9 cellular contexts compared by ENCODE assay signal in the genomic region with DNA sequence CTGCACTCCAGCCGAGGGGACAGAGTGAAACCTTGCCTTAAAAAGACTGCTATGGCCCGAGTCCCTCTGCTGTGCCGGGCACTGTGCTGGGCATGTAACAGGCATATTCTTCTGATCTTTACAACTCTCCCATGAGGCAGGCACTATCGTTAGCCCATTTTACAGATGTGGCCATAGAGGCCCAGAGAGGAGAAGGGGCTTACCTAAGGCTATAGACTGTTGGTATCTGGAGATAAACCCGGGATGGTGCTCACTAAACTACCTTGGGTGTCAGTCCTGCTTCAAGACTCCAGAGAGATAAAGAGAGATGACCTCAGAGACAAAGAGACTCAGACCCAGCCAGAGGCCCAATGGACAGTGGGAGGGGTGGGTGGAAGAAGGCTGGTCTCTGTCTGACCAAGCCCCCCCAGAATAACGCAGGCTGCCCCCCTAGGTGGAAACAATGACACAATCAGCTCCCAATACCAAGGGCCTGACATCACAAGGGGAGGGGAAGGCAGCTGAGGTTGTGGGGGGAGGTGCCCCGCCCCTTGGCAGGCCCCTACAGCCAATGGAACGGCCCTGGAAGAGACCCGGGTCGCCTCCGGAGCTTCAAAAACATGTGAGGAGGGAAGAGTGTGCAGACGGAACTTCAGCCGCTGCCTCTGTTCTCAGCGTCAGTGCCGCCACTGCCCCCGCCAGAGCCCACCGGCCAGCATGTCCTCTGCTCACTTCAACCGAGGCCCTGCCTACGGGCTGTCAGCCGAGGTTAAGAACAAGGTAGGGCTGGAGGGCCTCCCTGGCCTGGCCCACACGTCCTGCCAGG. TPM values are rescaled to one million over a fixed set of nuclear protein-coding genes. Genes with fewer than 3 reads are reported as not detected.
A peak's percentile ranks its signal among the peaks of the same experiment; 100 is the strongest.
DNase-seq lines count a peak whose midpoint lies in the region; ATAC-seq and TF ChIP-seq lines count a peak whose summit lies in the region.
"Had no signal": no experiment of that assay in that cellular context is flagged by ENCODE, and none has a peak within 500 bp of the region (broad histone marks: within the 10 kb centered on the region; RNA-seq: fewer than 3 reads in every experiment).

TSS of gene CNN1 (plus strand) at position 620 of the 805 bp plus-strand sequence. CDS start at position 697, 77 bp downstream.

- peaks cover 25% of the 10 kb centered on the region for H3K27me3 Mint-ChIP-seq in activated T-cell treated with anti-CD3 and anti-CD28 coated beads, Interleukin-2, amount 50 U/mL, for 4 hours (ENCODE audit: low read depth)

- peaks cover 8% of the 10 kb centered on the region for H3K4me1 Mint-ChIP-seq in activated T-cell treated with anti-CD3 and anti-CD28 coated beads, Interleukin-2, amount 50 U/mL, for 4 hours (ENCODE audit: low read depth)

- H3K9ac ChIP-seq in HUES64 (ENCODE audit: low read depth, low read length) (peak within 1 kb of the TSS; percentile 11; the same call in 1 of the 2 replicates), colonic mucosa (ENCODE audit: low read depth in 2 of 2, low read length in 2 of 2) (peak within 1 kb of the TSS; percentile 59 to 70)

- H3K36me3 ChIP-seq in HUES64 (ENCODE audit: insufficient read depth, low read length) (no peaks in the 10 kb centered on the region), colonic mucosa (no peaks in the 10 kb centered on the region), testis (ENCODE audit: low read depth, missing control alignments) (no peaks in the 10 kb centered on the region)

- H3K4me3 Mint-ChIP-seq in activated T-cell treated with anti-CD3 and anti-CD28 coated beads, Interleukin-2, amount 50 U/mL, for 4 hours, result no peak within 1 kb of the TSS

- H3K27ac ChIP-seq in HUES64 (ENCODE audit: low read depth, low read length) (peak within 1 kb of the TSS; percentile 87; the same call in 1 of the 2 replicates), colonic mucosa (peak within 1 kb of the TSS; percentile 40), testis (peak within 1 kb of the TSS; percentile 81 to 90)

- H3K9me3 ChIP-seq in HUES64 (ENCODE audit: insufficient read depth, low read depth, low read length) (no peaks in the 10 kb centered on the region), colonic mucosa (no peaks in the 10 kb centered on the region), testis (no peaks in the 10 kb centered on the region)

- peak; percentile 57 for TF ChIP-seq POLR2A in testis (IDR thresholded peaks at IDR 0.05)

- DNase-seq in colonic mucosa, result no peak
- DNase-seq in left colon, result peak; percentile 43 to 83
- peak; percentile 71 for DNase-seq in testis
- no peak for DNase-seq in nucleus accumbens (lab: John Stamatoyannopoulos, UW)
- DNase-seq in NCI-H1436 (lab: John Stamatoyannopoulos, UW), result no peak
- no peak for DNase-seq in activated T-cell treated with anti-CD3 and anti-CD28 coated beads, Interleukin-2, amount 50 U/mL, for 4 hours

- H3K4me3 ChIP-seq in HUES64 (ENCODE audit: low read length), result peak within 1 kb of the TSS; percentile 45
- H3K4me3 ChIP-seq in colonic mucosa, result peak within 1 kb of the TSS; percentile 13
- H3K4me3 ChIP-seq in testis, result peak within 1 kb of the TSS; percentile 47 to 58

- no peaks in the 10 kb centered on the region for H3K36me3 Mint-ChIP-seq in activated T-cell treated with anti-CD3 and anti-CD28 coated beads, Interleukin-2, amount 50 U/mL, for 4 hours (ENCODE audit: insufficient read depth)

- H3K9me3 Mint-ChIP-seq in activated T-cell treated with anti-CD3 and anti-CD28 coated beads, Interleukin-2, amount 50 U/mL, for 4 hours, result no peaks in the 10 kb centered on the region

- intact Hi-C loops in colonic mucosa (cut with DNase I) (no loop called here), left colon (cut with DNase I, micrococcal nuclease) (no loop called here), testis (cut with DNase I; ENCODE audit: low total_unique reads) (no loop called here)

- no peak for TF ChIP-seq CTCF in colonic mucosa (IDR thresholded peaks at IDR 0.05)
- TF ChIP-seq CTCF in testis (IDR thresholded peaks at IDR 0.05), result no peak

- 21% methylated on average over 20 of the region's 21 CpGs for WGBS in HUES64
- 10 to 13% methylated on average over 3 to 21 of the region's 21 CpGs for WGBS in testis, 2 donors

- H3K4me1 ChIP-seq in HUES64 (ENCODE audit: insufficient read depth, low read length) (peaks cover 10% of the 10 kb centered on the region), colonic mucosa (no peaks in the 10 kb centered on the region), testis (peaks cover 19% of the 10 kb centered on the region)

- H3K27me3 ChIP-seq in HUES64 (ENCODE audit: insufficient read depth, low read length) (no peaks in the 10 kb centered on the region), colonic mucosa (no peaks in the 10 kb centered on the region), testis (no peaks in the 10 kb centered on the region)

- ATAC-seq in left colon, result peak; percentile 21
- ATAC-seq in activated T-cell treated with anti-CD3 and anti-CD28 coated beads, Interleukin-2, amount 50 U/mL, for 4 hours, result no peak
- no peak for ATAC-seq in HG03108 (IDR thresholded peaks at IDR 0.05; ENCODE audit: unreplicated experiment)

RNA-seq across cellular contexts. Expression of gene CNN1, which starts in this region (rescaled TPM):
- polyA plus RNA-seq in HUES64 (2013, experiment 1 of 2), result 16.7 TPM
- polyA plus RNA-seq in HUES64 (2013, experiment 2 of 2), result 16.4 TPM
- total RNA-seq in colonic mucosa, result 100 to 1,000 TPM in 1 of 2 donors, 10 to 100 TPM in 1; 10.7 to 354 TPM
- total RNA-seq in left colon, result 100 to 1,000 TPM in 1 of 2 donors, 1 to 10 TPM in 1; 6.9 to 254 TPM
- total RNA-seq in testis, result 100 to 1,000 TPM; 130 to 151 TPM
- 218 TPM for polyA plus RNA-seq in testis (ENCODE audit: insufficient read depth, low read depth, low replicate concordance)
- under 1 TPM in 1 of 3 donors, not detected in 2; 0.25 TPM for total RNA-seq in activated T-cell treated with anti-CD3 and anti-CD28 coated beads, Interleukin-2, amount 50 U/mL, for 4 hours
- total RNA-seq: MCF 10A had no signal

Comparison
In these comparisons a context has a peak if more than half of its experiments do, and no peak if none do; other contexts are left out.
1. RNA of gene CNN1 (total RNA-seq): 10.7 to 354 TPM in colonic mucosa, 6.9 to 254 TPM in left colon and 130 to 151 TPM in testis; 0.25 TPM in activated T-cell treated with anti-CD3 and anti-CD28 coated beads, Interleukin-2, amount 50 U/mL, for 4 hours; every median in the first group is over 4 times any median in the second.
2. DNase-seq: peak in left colon (2 of 2) and testis (single experiment); none in colonic mucosa (single experiment), nucleus accumbens (0 of 56), NCI-H1436 (single experiment) and activated T-cell treated with anti-CD3 and anti-CD28 coated beads, Interleukin-2, amount 50 U/mL, for 4 hours (single experiment).
3. Peak in every context shown above with its lines, with median percentiles within 50 percentile points of each other: H3K27ac ChIP-seq and H3K4me3 ChIP-seq.